24 cellular contexts compared by ENCODE assay signal in genomic region chr3:98826126-98826525, GRCh38.
"Had no signal": no experiment of that assay in that cellular context is flagged by ENCODE, and none has a peak within 500 bp of the region (broad histone marks: within the 10 kb centered on the region; RNA-seq: fewer than 3 reads in every experiment).

No MANE protein-coding gene starts in this region.

- H3K27me3 ChIP-seq: brain microvascular endothelial cell, esophagus squamous epithelium, right atrium auricular region, tibial nerve, vagina had no signal

- H3K27ac Mint-ChIP-seq: activated CD4-positive, alpha-beta T cell treated with anti-CD3 and anti-CD28 coated beads, Interleukin-2, amount 10 ng/mL, durations not matched to agents 24 days and 14 days; activated CD8-positive, alpha-beta T cell treated with anti-CD3 and anti-CD28 coated beads for 36 hours; activated naive CD4-positive, alpha-beta T cell treated with anti-CD3 and anti-CD28 coated beads, Interleukin-2, amount 10 ng/mL, durations not matched to agents 7 days and 5 days; activated naive CD8-positive, alpha-beta T cell treated with anti-CD3 and anti-CD28 coated beads, Interleukin-2, amount 50 U/mL, for 24 hours; activated T-cell treated with anti-CD3 and anti-CD28 coated beads, Interleukin-2, amount 50 U/mL, for 24 hours; nephron; progenitor cell of endocrine pancreas had no signal

- H3K27me3 Mint-ChIP-seq: activated CD8-positive, alpha-beta T cell treated with anti-CD3 and anti-CD28 coated beads for 36 hours; activated naive CD4-positive, alpha-beta T cell treated with anti-CD3 and anti-CD28 coated beads, Interleukin-2, amount 10 ng/mL, durations not matched to agents 7 days and 5 days; activated naive CD8-positive, alpha-beta T cell treated with anti-CD3 and anti-CD28 coated beads, Interleukin-2, amount 50 U/mL, for 24 hours; activated T-cell treated with anti-CD3 and anti-CD28 coated beads, Interleukin-2, amount 50 U/mL, for 24 hours; progenitor cell of endocrine pancreas had no signal

- FAIRE-seq: islet of Langerhans had no signal

- H3K9me3 Mint-ChIP-seq: activated CD4-positive, alpha-beta T cell treated with anti-CD3 and anti-CD28 coated beads, Interleukin-2, amount 10 ng/mL, durations not matched to agents 24 days and 14 days; activated CD8-positive, alpha-beta T cell treated with anti-CD3 and anti-CD28 coated beads for 36 hours; activated naive CD4-positive, alpha-beta T cell treated with anti-CD3 and anti-CD28 coated beads, Interleukin-2, amount 10 ng/mL, durations not matched to agents 7 days and 5 days; activated naive CD8-positive, alpha-beta T cell treated with anti-CD3 and anti-CD28 coated beads, Interleukin-2, amount 50 U/mL, for 24 hours had no signal

- H3K36me3 Mint-ChIP-seq: activated naive CD4-positive, alpha-beta T cell treated with anti-CD3 and anti-CD28 coated beads, Interleukin-2, amount 10 ng/mL, durations not matched to agents 7 days and 5 days had no signal

- H3K4me1 Mint-ChIP-seq: activated CD4-positive, alpha-beta T cell treated with anti-CD3 and anti-CD28 coated beads, Interleukin-2, amount 10 ng/mL, durations not matched to agents 24 days and 14 days; activated naive CD4-positive, alpha-beta T cell treated with anti-CD3 and anti-CD28 coated beads, Interleukin-2, amount 10 ng/mL, durations not matched to agents 7 days and 5 days; activated naive CD8-positive, alpha-beta T cell treated with anti-CD3 and anti-CD28 coated beads, Interleukin-2, amount 50 U/mL, for 24 hours had no signal

- H3K4me3 ChIP-seq: esophagus squamous epithelium, lung, right atrium auricular region, tibial nerve, vagina had no signal

- H3K9me3 ChIP-seq: esophagus squamous epithelium, vagina had no signal

- H3K36me3 ChIP-seq: esophagus squamous epithelium, right atrium auricular region, vagina had no signal

- H3K27ac ChIP-seq: brain microvascular endothelial cell, esophagus squamous epithelium, right atrium auricular region, tibial nerve, vagina had no signal

- H3K4me3 Mint-ChIP-seq: activated CD4-positive, alpha-beta T cell treated with anti-CD3 and anti-CD28 coated beads, Interleukin-2, amount 10 ng/mL, durations not matched to agents 24 days and 14 days; activated CD8-positive, alpha-beta T cell treated with anti-CD3 and anti-CD28 coated beads for 36 hours; activated naive CD4-positive, alpha-beta T cell treated with anti-CD3 and anti-CD28 coated beads, Interleukin-2, amount 10 ng/mL, durations not matched to agents 7 days and 5 days; activated naive CD8-positive, alpha-beta T cell treated with anti-CD3 and anti-CD28 coated beads, Interleukin-2, amount 50 U/mL, for 24 hours; activated T-cell treated with anti-CD3 and anti-CD28 coated beads, Interleukin-2, amount 50 U/mL, for 24 hours; nephron had no signal

- ATAC-seq: activated CD8-positive, alpha-beta T cell treated with anti-CD3 and anti-CD28 coated beads for 36 hours; activated naive CD8-positive, alpha-beta T cell treated with anti-CD3 and anti-CD28 coated beads, Interleukin-2, amount 50 U/mL, for 24 hours had no signal

- DNase-seq: activated CD4-positive, alpha-beta T cell treated with anti-CD3 and anti-CD28 coated beads, Interleukin-2, amount 10 ng/mL, durations not matched to agents 24 days and 14 days; activated CD8-positive, alpha-beta T cell treated with anti-CD3 and anti-CD28 coated beads for 36 hours; activated naive CD4-positive, alpha-beta T cell treated with anti-CD3 and anti-CD28 coated beads, Interleukin-2, amount 10 ng/mL, durations not matched to agents 7 days and 5 days; activated naive CD8-positive, alpha-beta T cell treated with anti-CD3 and anti-CD28 coated beads, Interleukin-2, amount 50 U/mL, for 24 hours; activated T-cell treated with anti-CD3 and anti-CD28 coated beads, Interleukin-2, amount 50 U/mL, for 24 hours; aorta; brain microvascular endothelial cell; effector CD4-positive, alpha-beta T cell; esophagus squamous epithelium; midbrain; occipital lobe; stimulated activated CD4-positive, alpha-beta T cell treated with anti-CD3 and anti-CD28 coated beads, Interleukin-12 subunit alpha, Interleukin-12 subunit beta, amount 100 ng/mL, for 4 hours; stimulated activated CD4-positive, alpha-beta T cell treated with anti-CD3 and anti-CD28 coated beads, Interleukin-1b, Interleukin-23, amount 100 ng/mL, for 48 hours; stimulated activated CD8-positive, alpha-beta memory T cell treated with anti-CD3 and anti-CD28 coated beads, Interleukin-4, amount 100 ng/mL, for 48 hours; stimulated activated naive CD4-positive, alpha-beta T cell treated with Interleukin-2 at 50 U/mL for 16 hours; T-helper 1 cell; T-helper 9 cell had no signal
